ENCODE assay signal across 20 cellular contexts in the genomic region with DNA sequence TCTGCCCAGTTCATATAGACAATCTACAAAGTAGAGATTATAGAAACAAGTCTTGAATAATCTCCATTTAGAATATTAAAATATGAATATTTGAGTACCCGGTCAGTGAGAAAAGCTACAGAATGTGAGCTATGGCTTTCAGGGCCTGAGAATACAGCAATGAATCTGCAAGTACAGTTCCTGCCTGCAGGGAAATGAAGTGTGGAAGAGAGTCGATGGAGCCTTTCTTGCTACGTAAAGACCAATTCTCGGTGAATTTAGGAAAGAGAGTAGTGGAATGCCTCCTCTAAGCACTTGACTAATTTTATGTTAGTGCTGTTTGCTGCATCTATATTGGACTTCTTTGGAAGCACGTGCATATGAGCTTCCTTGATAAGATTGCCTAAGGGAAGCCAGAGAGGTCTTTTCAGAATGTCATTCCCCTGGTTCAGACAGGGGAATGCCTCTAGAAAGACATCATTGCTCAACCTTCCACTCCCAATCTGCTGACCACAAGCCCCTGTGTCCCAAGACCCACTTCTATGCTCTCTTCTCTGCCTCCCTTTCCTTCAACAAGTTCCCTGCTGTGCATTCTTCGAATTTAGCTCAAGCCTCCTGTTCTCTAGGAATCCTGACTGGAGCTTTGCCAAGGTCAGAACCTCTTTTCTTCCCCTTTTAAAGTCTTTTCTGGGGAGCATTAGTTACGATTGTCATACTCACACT. TPM values are rescaled to one million over a fixed set of nuclear protein-coding genes. Genes with fewer than 3 reads are reported as not detected.
"Had no signal": no experiment of that assay in that cellular context is flagged by ENCODE, and none has a peak within 500 bp of the region (broad histone marks: within the 10 kb centered on the region; RNA-seq: fewer than 3 reads in every experiment).

No MANE protein-coding gene starts in this region.

- H3K9me3 Mint-ChIP-seq: activated B cell treated with CpG ODN at 0.5 μM for 24 hours; activated CD4-positive, alpha-beta T cell treated with anti-CD3 and anti-CD28 coated beads, Interleukin-2, amount 10 ng/mL, durations not matched to agents 7 days and 5 days; activated naive CD8-positive, alpha-beta T cell treated with anti-CD3 and anti-CD28 coated beads, Interleukin-2, amount 10 ng/mL, durations not matched to agents 7 days and 5 days; activated T-helper 1 cell treated with anti-CD3 and anti-CD28 coated beads, Interleukin-12 subunit alpha, Interleukin-12 subunit beta, Interleukin-2, Interleukin-4 antibody, amounts not matched to agents 30 ng/mL and 10 ng/mL and 1 ng/mL, durations not matched to agents 14 hours and 24 hours and 36 hours; central memory CD8-positive, alpha-beta T cell had no signal

- H3K4me3 ChIP-seq: ovary, thoracic aorta had no signal

- H3K36me3 ChIP-seq: brain microvascular endothelial cell, ovary, thoracic aorta had no signal

- H3K4me3 Mint-ChIP-seq: activated B cell treated with CpG ODN at 0.5 μM for 24 hours; activated CD4-positive, alpha-beta T cell treated with anti-CD3 and anti-CD28 coated beads, Interleukin-2, amount 10 ng/mL, durations not matched to agents 7 days and 5 days; activated naive CD8-positive, alpha-beta T cell treated with anti-CD3 and anti-CD28 coated beads, Interleukin-2, amount 10 ng/mL, durations not matched to agents 7 days and 5 days; activated T-helper 1 cell treated with anti-CD3 and anti-CD28 coated beads, Interleukin-12 subunit alpha, Interleukin-12 subunit beta, Interleukin-2, Interleukin-4 antibody, amounts not matched to agents 30 ng/mL and 10 ng/mL and 1 ng/mL, durations not matched to agents 14 hours and 24 hours and 36 hours; central memory CD8-positive, alpha-beta T cell; naive B cell; T-helper 17 cell had no signal

- DNase-seq: activated B cell treated with CpG ODN at 0.5 μM for 24 hours; activated CD4-positive, alpha-beta T cell treated with anti-CD3 and anti-CD28 coated beads, Interleukin-2, amount 10 ng/mL, durations not matched to agents 7 days and 5 days; activated naive CD4-positive, alpha-beta T cell; activated naive CD8-positive, alpha-beta T cell treated with anti-CD3 and anti-CD28 coated beads, Interleukin-2, amount 10 ng/mL, durations not matched to agents 7 days and 5 days; anterior cingulate cortex; brain microvascular endothelial cell; cortex of kidney; effector CD4-positive, alpha-beta T cell; foreskin keratinocyte; head of caudate nucleus; naive B cell; ovary; stimulated activated CD4-positive, alpha-beta T cell treated with anti-CD3 and anti-CD28 coated beads, Interleukin-12 subunit alpha, Interleukin-12 subunit beta, amount 100 ng/mL, for 4 hours; stimulated activated CD4-positive, alpha-beta T cell treated with anti-CD3 and anti-CD28 coated beads, Interleukin-2, amount 100 ng/mL, for 24 hours; T-helper 17 cell had no signal

- H3K27me3 Mint-ChIP-seq: activated B cell treated with CpG ODN at 0.5 μM for 24 hours; activated CD4-positive, alpha-beta T cell treated with anti-CD3 and anti-CD28 coated beads, Interleukin-2, amount 10 ng/mL, durations not matched to agents 7 days and 5 days; activated naive CD8-positive, alpha-beta T cell treated with anti-CD3 and anti-CD28 coated beads, Interleukin-2, amount 10 ng/mL, durations not matched to agents 7 days and 5 days; central memory CD8-positive, alpha-beta T cell; naive B cell; T-helper 17 cell had no signal

- ATAC-seq: foreskin keratinocyte, left lobe of liver, T-helper 17 cell had no signal

- H3K27ac Mint-ChIP-seq: activated B cell treated with CpG ODN at 0.5 μM for 24 hours; activated CD4-positive, alpha-beta T cell treated with anti-CD3 and anti-CD28 coated beads, Interleukin-2, amount 10 ng/mL, durations not matched to agents 7 days and 5 days; activated naive CD8-positive, alpha-beta T cell treated with anti-CD3 and anti-CD28 coated beads, Interleukin-2, amount 10 ng/mL, durations not matched to agents 7 days and 5 days; activated T-helper 1 cell treated with anti-CD3 and anti-CD28 coated beads, Interleukin-12 subunit alpha, Interleukin-12 subunit beta, Interleukin-2, Interleukin-4 antibody, amounts not matched to agents 30 ng/mL and 10 ng/mL and 1 ng/mL, durations not matched to agents 14 hours and 24 hours and 36 hours; naive B cell; T-helper 17 cell had no signal

- H3K27ac ChIP-seq: brain microvascular endothelial cell, foreskin keratinocyte, ovary, thoracic aorta had no signal

- H3K27me3 ChIP-seq: brain microvascular endothelial cell, foreskin keratinocyte, ovary had no signal

- H3K4me1 Mint-ChIP-seq: activated B cell treated with CpG ODN at 0.5 μM for 24 hours; activated CD4-positive, alpha-beta T cell treated with anti-CD3 and anti-CD28 coated beads, Interleukin-2, amount 10 ng/mL, durations not matched to agents 7 days and 5 days; activated naive CD8-positive, alpha-beta T cell treated with anti-CD3 and anti-CD28 coated beads, Interleukin-2, amount 10 ng/mL, durations not matched to agents 7 days and 5 days; central memory CD8-positive, alpha-beta T cell; naive B cell; T-helper 17 cell had no signal

- H3K36me3 Mint-ChIP-seq: activated naive CD8-positive, alpha-beta T cell treated with anti-CD3 and anti-CD28 coated beads, Interleukin-2, amount 10 ng/mL, durations not matched to agents 7 days and 5 days; naive B cell had no signal

RNA-seq across cellular contexts. Expression of gene GPC6, which starts 41.9 kb away (rescaled TPM):
- total RNA-seq: activated B cell treated with CpG ODN at 0.5 μM for 24 hours; activated CD4-positive, alpha-beta T cell treated with anti-CD3 and anti-CD28 coated beads, Interleukin-2, amount 10 ng/mL, durations not matched to agents 7 days and 5 days; activated naive CD8-positive, alpha-beta T cell treated with anti-CD3 and anti-CD28 coated beads, Interleukin-2, amount 10 ng/mL, durations not matched to agents 7 days and 5 days; activated T-helper 1 cell treated with anti-CD3 and anti-CD28 coated beads, Interleukin-12 subunit alpha, Interleukin-12 subunit beta, Interleukin-2, Interleukin-4 antibody, amounts not matched to agents 30 ng/mL and 10 ng/mL and 1 ng/mL, durations not matched to agents 14 hours and 24 hours and 36 hours; endothelial cell of umbilical vein; T-helper 17 cell had no signal
